17 cellular contexts compared by ENCODE assay signal in the genomic region with DNA sequence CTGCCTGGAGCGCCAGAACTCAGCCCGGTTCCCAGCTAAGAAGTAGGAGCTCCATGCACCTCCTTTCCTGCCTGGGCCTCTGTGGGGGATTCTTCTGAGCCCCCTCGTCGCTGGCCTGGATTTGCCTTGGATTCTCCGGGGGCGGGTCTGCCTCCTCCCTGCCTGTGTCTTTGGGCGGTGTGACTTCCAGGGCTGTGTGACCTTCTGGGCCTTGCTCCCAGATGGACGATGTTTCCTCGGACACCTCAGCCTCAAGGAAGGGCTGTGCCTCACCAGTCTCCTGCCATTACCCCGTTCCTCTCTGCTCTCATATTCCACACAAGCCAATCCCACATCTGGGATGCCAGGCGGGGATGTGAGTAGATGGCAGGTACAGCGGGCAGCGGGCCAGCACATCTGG.
"Had no signal": no experiment of that assay in that cellular context is flagged by ENCODE, and none has a peak within 500 bp of the region (broad histone marks: within the 10 kb centered on the region; RNA-seq: fewer than 3 reads in every experiment).

No MANE protein-coding gene starts in this region.

- DNase-seq: activated CD4-positive, alpha-beta T cell treated with anti-CD3 and anti-CD28 coated beads for 48 hours; activated CD4-positive, CD25-positive, alpha-beta regulatory T cell; activated naive CD4-positive, alpha-beta T cell treated with Interleukin-2 at 50 U/mL for 16 hours; brain microvascular endothelial cell; central memory CD4-positive, alpha-beta T cell; effector CD4-positive, alpha-beta T cell; heart left ventricle; kidney glomerular epithelial cell; mesenchymal stem cell; naive thymus-derived CD4-positive, alpha-beta T cell; stimulated activated CD8-positive, alpha-beta memory T cell treated with anti-CD3 and anti-CD28 coated beads, Interleukin-4, amount 100 ng/mL, for 48 hours; stimulated activated naive CD4-positive, alpha-beta T cell; T1000; tibial artery had no signal

- H3K27ac ChIP-seq: brain microvascular endothelial cell, gastroesophageal sphincter, heart left ventricle, pancreas, tibial artery had no signal

- ATAC-seq: esophagus mucosa; gastroesophageal sphincter; heart left ventricle; naive thymus-derived CD4-positive, alpha-beta T cell; pancreas had no signal

- H3K4me3 Mint-ChIP-seq: naive thymus-derived CD4-positive, alpha-beta T cell had no signal

- H3K27ac Mint-ChIP-seq: naive thymus-derived CD4-positive, alpha-beta T cell had no signal

- H3K4me3 ChIP-seq: gastroesophageal sphincter, heart left ventricle, pancreas, tibial artery had no signal

- H3K9me3 ChIP-seq: pancreas had no signal

- H3K27me3 ChIP-seq: brain microvascular endothelial cell, pancreas had no signal

- H3K36me3 ChIP-seq: brain microvascular endothelial cell, gastroesophageal sphincter, heart left ventricle, pancreas, tibial artery had no signal
